In the genomic region with DNA sequence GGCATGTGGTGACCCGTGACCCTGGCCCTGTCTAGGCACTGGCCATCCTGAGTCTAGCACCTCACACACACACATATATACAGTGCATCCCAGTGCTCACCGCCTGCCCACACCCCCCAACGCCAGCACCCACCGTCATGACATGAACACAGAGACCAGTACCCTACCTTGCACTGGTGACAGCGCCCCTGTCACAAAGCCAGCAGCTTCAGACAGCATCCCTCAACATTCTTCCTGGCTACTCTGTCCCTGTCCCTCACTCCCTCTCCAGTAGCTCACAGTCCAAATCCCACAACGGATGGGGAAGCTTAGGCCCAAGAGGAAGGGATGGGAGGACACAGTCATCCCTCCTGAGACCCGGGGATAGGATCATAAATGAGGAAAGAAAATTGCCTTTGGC, we compare ENCODE assay signal across 1 cellular context.
TF ChIP-seq lines count a peak whose summit lies in the region.

No MANE protein-coding gene starts in this region.

TF ChIP-seq in SK-N-SH treated with all-trans-retinoic acid at 6 μM for 48 hours, 23 proteins besides CTCF, POLR2A, EP300 and RAD21 (continued from another document):
- TF ChIP-seq, protein P1, sequence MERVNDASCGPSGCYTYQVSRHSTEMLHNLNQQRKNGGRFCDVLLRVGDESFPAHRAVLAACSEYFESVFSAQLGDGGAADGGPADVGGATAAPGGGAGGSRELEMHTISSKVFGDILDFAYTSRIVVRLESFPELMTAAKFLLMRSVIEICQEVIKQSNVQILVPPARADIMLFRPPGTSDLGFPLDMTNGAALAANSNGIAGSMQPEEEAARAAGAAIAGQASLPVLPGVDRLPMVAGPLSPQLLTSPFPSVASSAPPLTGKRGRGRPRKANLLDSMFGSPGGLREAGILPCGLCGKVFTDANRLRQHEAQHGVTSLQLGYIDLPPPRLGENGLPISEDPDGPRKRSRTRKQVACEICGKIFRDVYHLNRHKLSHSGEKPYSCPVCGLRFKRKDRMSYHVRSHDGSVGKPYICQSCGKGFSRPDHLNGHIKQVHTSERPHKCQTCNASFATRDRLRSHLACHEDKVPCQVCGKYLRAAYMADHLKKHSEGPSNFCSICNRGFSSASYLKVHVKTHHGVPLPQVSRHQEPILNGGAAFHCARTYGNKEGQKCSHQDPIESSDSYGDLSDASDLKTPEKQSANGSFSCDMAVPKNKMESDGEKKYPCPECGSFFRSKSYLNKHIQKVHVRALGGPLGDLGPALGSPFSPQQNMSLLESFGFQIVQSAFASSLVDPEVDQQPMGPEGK (CRISPR knock-in tag; IDR thresholded peaks at IDR 0.05; ENCODE audit: borderline replicate concordance) = no peak
- TF ChIP-seq CSRNP3 (CRISPR knock-in tag; IDR thresholded peaks at IDR 0.05) (no peak), ARNTL (CRISPR knock-in tag; IDR thresholded peaks at IDR 0.05; ENCODE audit: borderline replicate concordance, low read depth) (no peak), ZNF70 (CRISPR knock-in tag; IDR thresholded peaks at IDR 0.05) (no peak)
TF ChIP-seq in SK-N-SH treated with all-trans-retinoic acid at 6 μM for 48 hours: peak in this region for 0.
